In genomic region chr2:120825370-120826259, GRCh38 we compare ENCODE assay signal across 9 cellular contexts.
DNase-seq lines count a peak whose midpoint lies in the region; ATAC-seq and TF ChIP-seq lines count a peak whose summit lies in the region.
"Had no signal": no experiment of that assay in that cellular context is flagged by ENCODE, and none has a peak within 500 bp of the region (broad histone marks: within the 10 kb centered on the region; RNA-seq: fewer than 3 reads in every experiment).

No MANE protein-coding gene starts in this region.

- no peaks in the 10 kb centered on the region for H4K20me1 ChIP-seq in BLaER1

- no peaks in the 10 kb centered on the region for H3K9me3 ChIP-seq in BLaER1

- no peak overlapping the region for H3K4me3 ChIP-seq in BLaER1

- H3K9ac ChIP-seq in BLaER1: no peak overlapping the region

- H3K27me3 Mint-ChIP-seq in nephron (ENCODE audit: low read depth): peaks cover 28% of the 10 kb centered on the region
- no peaks in the 10 kb centered on the region for H3K27me3 Mint-ChIP-seq in T-helper 2 cell treated with Interferon-gamma antibody and Interleukin-4, amounts not matched to agents 5 μg/mL and 100 μg/mL, for 36 hours (ENCODE audit: low read depth)
- peaks cover 17% of the 10 kb centered on the region for H3K27me3 Mint-ChIP-seq in stimulated activated memory B cell treated with anti-CD40 and anti-IgM and Interleukin-4, amounts not matched to agents 10 μg/mL and 1 μg/mL and 100 μg/mL, for 72 hours

- no peaks in the 10 kb centered on the region for H3K27me3 ChIP-seq in BLaER1

- peak overlapping the region; percentile 22; the same call in 1 of the 2 replicates for H3K4me2 ChIP-seq in BLaER1

- no peak overlapping the region for H3K27ac ChIP-seq in BLaER1

- no peak for ATAC-seq in stimulated activated memory B cell treated with anti-CD40 and anti-IgM and Interleukin-4, amounts not matched to agents 10 μg/mL and 1 μg/mL and 100 μg/mL, for 72 hours
- no peak for ATAC-seq in GM21825 (IDR thresholded peaks at IDR 0.05; ENCODE audit: unreplicated experiment)

- DNase-seq in NCI-H446 treated with DMSO at 0.1 percent for 48 hours (lab: John Stamatoyannopoulos, UW) (peak; percentile 19), fibroblast of gingiva (ENCODE audit: low read depth) (peak; percentile 80), T-helper 1 cell (no peak)
- no peak for DNase-seq in T-helper 2 cell treated with Interferon-gamma antibody and Interleukin-4, amounts not matched to agents 5 μg/mL and 100 μg/mL, for 36 hours (ENCODE audit: low spot score)
- DNase-seq: NCI-H1092 had no signal

- H3K4me3 Mint-ChIP-seq in nephron: no peak overlapping the region
- H3K4me3 Mint-ChIP-seq in T-helper 2 cell treated with Interferon-gamma antibody and Interleukin-4, amounts not matched to agents 5 μg/mL and 100 μg/mL, for 36 hours: no peak overlapping the region
- H3K4me3 Mint-ChIP-seq in stimulated activated memory B cell treated with anti-CD40 and anti-IgM and Interleukin-4, amounts not matched to agents 10 μg/mL and 1 μg/mL and 100 μg/mL, for 72 hours: no peak overlapping the region

- TF ChIP-seq CTCF in nephron (IDR thresholded peaks at IDR 0.05; ENCODE audit: unreplicated experiment in 3 of 3): no peak

- peaks cover 68% of the 10 kb centered on the region for H3K4me1 Mint-ChIP-seq in nephron
- no peaks in the 10 kb centered on the region for H3K4me1 Mint-ChIP-seq in T-helper 2 cell treated with Interferon-gamma antibody and Interleukin-4, amounts not matched to agents 5 μg/mL and 100 μg/mL, for 36 hours (ENCODE audit: low read depth)
- no peaks in the 10 kb centered on the region for H3K4me1 Mint-ChIP-seq in stimulated activated memory B cell treated with anti-CD40 and anti-IgM and Interleukin-4, amounts not matched to agents 10 μg/mL and 1 μg/mL and 100 μg/mL, for 72 hours

- H3K36me3 ChIP-seq in BLaER1: no peaks in the 10 kb centered on the region

- no peaks in the 10 kb centered on the region for H3K9me3 Mint-ChIP-seq in nephron
- H3K9me3 Mint-ChIP-seq in T-helper 2 cell treated with Interferon-gamma antibody and Interleukin-4, amounts not matched to agents 5 μg/mL and 100 μg/mL, for 36 hours: no peaks in the 10 kb centered on the region
- H3K9me3 Mint-ChIP-seq in stimulated activated memory B cell treated with anti-CD40 and anti-IgM and Interleukin-4, amounts not matched to agents 10 μg/mL and 1 μg/mL and 100 μg/mL, for 72 hours: no peaks in the 10 kb centered on the region

- H3K4me1 ChIP-seq in BLaER1: peaks cover 44% of the 10 kb centered on the region

- H3K27ac Mint-ChIP-seq in nephron: peak overlapping the region in 2 of 3 experiments; percentile 55 to 63
- H3K27ac Mint-ChIP-seq in T-helper 2 cell treated with Interferon-gamma antibody and Interleukin-4, amounts not matched to agents 5 μg/mL and 100 μg/mL, for 36 hours: no peak overlapping the region
- H3K27ac Mint-ChIP-seq in stimulated activated memory B cell treated with anti-CD40 and anti-IgM and Interleukin-4, amounts not matched to agents 10 μg/mL and 1 μg/mL and 100 μg/mL, for 72 hours: no peak overlapping the region

- H3K36me3 Mint-ChIP-seq in nephron (ENCODE audit: low read depth): no peaks in the 10 kb centered on the region
- no peaks in the 10 kb centered on the region for H3K36me3 Mint-ChIP-seq in T-helper 2 cell treated with Interferon-gamma antibody and Interleukin-4, amounts not matched to agents 5 μg/mL and 100 μg/mL, for 36 hours (ENCODE audit: low read depth)
- no peaks in the 10 kb centered on the region for H3K36me3 Mint-ChIP-seq in stimulated activated memory B cell treated with anti-CD40 and anti-IgM and Interleukin-4, amounts not matched to agents 10 μg/mL and 1 μg/mL and 100 μg/mL, for 72 hours

Comparison
In these comparisons a context has a peak if more than half of its experiments do, and no peak if none do; other contexts are left out.
1. DNase-seq: peak in NCI-H446 treated with DMSO at 0.1 percent for 48 hours (single experiment) and fibroblast of gingiva (single experiment); none in T-helper 2 cell treated with Interferon-gamma antibody and Interleukin-4, amounts not matched to agents 5 μg/mL and 100 μg/mL, for 36 hours (single experiment) and T-helper 1 cell (0 of 5).
2. H3K27ac Mint-ChIP-seq: peak in nephron (2 of 3); none in T-helper 2 cell treated with Interferon-gamma antibody and Interleukin-4, amounts not matched to agents 5 μg/mL and 100 μg/mL, for 36 hours (single experiment) and stimulated activated memory B cell treated with anti-CD40 and anti-IgM and Interleukin-4, amounts not matched to agents 10 μg/mL and 1 μg/mL and 100 μg/mL, for 72 hours (single experiment).